In genomic region chr1:31789259-31790065, GRCh38 we compare ENCODE assay signal across 8 cellular contexts. TPM values are rescaled to one million over a fixed set of nuclear protein-coding genes. Genes with fewer than 3 reads are reported as not detected.
A peak's percentile ranks its signal among the peaks of the same experiment; 100 is the strongest.
DNase-seq lines count a peak whose midpoint lies in the region; ATAC-seq and TF ChIP-seq lines count a peak whose summit lies in the region.

No MANE protein-coding gene starts in this region.

- ATAC-seq in Right ventricle myocardium superior (ENCODE audit: poor library complexity) (peak; percentile 95), thoracic aorta (ENCODE audit: insufficient number of reproducible peaks, low FRiP score, low read depth) (peak; percentile 22)

- H2BK15ac ChIP-seq in H9 (ENCODE audit: low read depth, low read length), result no peak overlapping the region

- H3K4me1 Mint-ChIP-seq in H9, result peaks cover 8 to 18% of the 10 kb centered on the region in 2 experiments
- peaks cover 8% of the 10 kb centered on the region for H3K4me1 Mint-ChIP-seq in activated naive CD8-positive, alpha-beta T cell treated with anti-CD3 and anti-CD28 coated beads for 36 hours

- H2AFZ ChIP-seq in H9 (ENCODE audit: low read length), result no peak overlapping the region

- H3K4me3 ChIP-seq in ovary (peak overlapping the region; percentile 43), thoracic aorta (peak overlapping the region; percentile 90)

- no peak overlapping the region for H2BK5ac ChIP-seq in H9 (ENCODE audit: insufficient read length, low read length)

- H3K36me3 ChIP-seq in ovary, result no peaks in the 10 kb centered on the region
- no peaks in the 10 kb centered on the region for H3K36me3 ChIP-seq in thoracic aorta

- no peak overlapping the region for H2BK120ac ChIP-seq in H9 (ENCODE audit: low read depth, low read length, poor library complexity, severe bottlenecking)

- H4K8ac ChIP-seq in H9 (replicated peaks; ENCODE audit: insufficient read length, low read depth, low read length), result no peak overlapping the region

- no peak for TF ChIP-seq EP300 in ovary (IDR thresholded peaks at IDR 0.05)

- no peak overlapping the region for H2AK5ac ChIP-seq in H9 (ENCODE audit: insufficient read length, low read length)

- H3K4me1 ChIP-seq in H9 (ENCODE audit: insufficient read depth, low read length), result peaks cover 3% of the 10 kb centered on the region; the same call in 1 of the 2 replicates
- H3K4me1 ChIP-seq in ovary (ENCODE audit: insufficient read depth), result no peaks in the 10 kb centered on the region
- peaks cover 0 to 4% of the 10 kb centered on the region in 2 donors for H3K4me1 ChIP-seq in thoracic aorta (ENCODE audit: control insufficient read depth in 1 of 2, low read depth in 2 of 2)

- no peak overlapping the region for H3K56ac ChIP-seq in H9 (ENCODE audit: insufficient read length, low read depth, low read length)

- no peaks in the 10 kb centered on the region for H4K20me1 ChIP-seq in H9 (ENCODE audit: control insufficient read depth, insufficient read depth, insufficient read length)

- no peak overlapping the region for H4K91ac ChIP-seq in H9 (ENCODE audit: insufficient read length, low read depth, low read length)

- no peak overlapping the region for H3K14ac ChIP-seq in H9 (ENCODE audit: insufficient read depth, low read length)

- DNase-seq in DMS 273 (lab: John Stamatoyannopoulos, UW; ENCODE audit: unreplicated experiment) (peak; percentile 95), H9 (peak; percentile 96), NCI-H1048 (lab: John Stamatoyannopoulos, UW) (peak; percentile 93), SKM-1 treated with dmso at 0.1 percent for 144 hours (lab: John Stamatoyannopoulos, UW; ENCODE audit: unreplicated experiment) (peak; percentile 81), Right ventricle myocardium superior (peak; percentile 98), ovary (peak; percentile 93 to 98 (median 98)), thoracic aorta (ENCODE audit: low spot score) (peak; percentile 92)
- DNase-seq in activated naive CD8-positive, alpha-beta T cell treated with anti-CD3 and anti-CD28 coated beads for 36 hours, result peak; percentile 96

- no peak overlapping the region for H3K27ac ChIP-seq in H9 (ENCODE audit: insufficient read length, low read depth, low read length)
- H3K27ac ChIP-seq in ovary, result peak overlapping the region; percentile 11 to 70
- no peak overlapping the region for H3K27ac ChIP-seq in thoracic aorta

- H3K23me2 ChIP-seq in H9 (ENCODE audit: insufficient read length, low read depth, low read length, poor library complexity, severe bottlenecking), result peaks cover 6% of the 10 kb centered on the region

- no peak overlapping the region; a peak in 1 of 7 replicates for H3K27ac Mint-ChIP-seq in H9
- no peak overlapping the region for H3K27ac Mint-ChIP-seq in activated naive CD8-positive, alpha-beta T cell treated with anti-CD3 and anti-CD28 coated beads for 36 hours

- no peak overlapping the region for H3K18ac ChIP-seq in H9 (ENCODE audit: insufficient read length, low read depth, low read length)

- WGBS in H9 (ENCODE audit: extremely low coverage, insufficient read length, low lambda C conversion rate), result no CpG with 5 or more reads among the region's 26 CpGs
- WGBS in ovary, 3 donors, result 14 to 17% (median 14%) methylated on average over 25 to 26 of the region's 26 CpGs

- H3K4me2 ChIP-seq in H9 (ENCODE audit: insufficient read depth, insufficient read length, low read length), result peak overlapping the region; percentile 88

- H3K79me2 ChIP-seq in H9 (ENCODE audit: insufficient read depth, low read length), result no peaks in the 10 kb centered on the region

- no peak overlapping the region for H2BK20ac ChIP-seq in H9 (ENCODE audit: low read depth, low read length, poor library complexity, severe bottlenecking)

- H3K79me1 ChIP-seq in H9 (ENCODE audit: insufficient read depth, low read depth, low read length, poor library complexity, severe bottlenecking), result no peaks in the 10 kb centered on the region

- no peaks in the 10 kb centered on the region for H3K9me3 Mint-ChIP-seq in H9
- no peaks in the 10 kb centered on the region for H3K9me3 Mint-ChIP-seq in activated naive CD8-positive, alpha-beta T cell treated with anti-CD3 and anti-CD28 coated beads for 36 hours

- peak overlapping the region; percentile 81 to 92 for H3K4me3 Mint-ChIP-seq in H9
- H3K4me3 Mint-ChIP-seq in activated naive CD8-positive, alpha-beta T cell treated with anti-CD3 and anti-CD28 coated beads for 36 hours, result peak overlapping the region; percentile 83

- H3K27me3 Mint-ChIP-seq in H9 (ENCODE audit: low read depth), result no peaks in the 10 kb centered on the region; the same call in 1 of the 2 replicates
- H3K27me3 Mint-ChIP-seq in activated naive CD8-positive, alpha-beta T cell treated with anti-CD3 and anti-CD28 coated beads for 36 hours, result no peaks in the 10 kb centered on the region

- TF ChIP-seq CTCF in H9 (conservative IDR thresholded peaks at IDR 0.05) (peak; percentile 86), ovary (IDR thresholded peaks at IDR 0.05) (peak; percentile 79 to 96 (median 91)), thoracic aorta (IDR thresholded peaks at IDR 0.05) (peak; percentile 96)

- H3K4ac ChIP-seq in H9 (ENCODE audit: low read depth, low read length), result no peak overlapping the region

- H3T11ph ChIP-seq in H9 (ENCODE audit: low read length), result no peak overlapping the region

- no peaks in the 10 kb centered on the region for H3K36me3 Mint-ChIP-seq in H9 (ENCODE audit: insufficient read depth in 1 of 3, low read depth in 3 of 3)
- H3K36me3 Mint-ChIP-seq in activated naive CD8-positive, alpha-beta T cell treated with anti-CD3 and anti-CD28 coated beads for 36 hours, result no peaks in the 10 kb centered on the region

- H3K27me3 ChIP-seq in H9 (ENCODE audit: insufficient read depth, low read length), result no peaks in the 10 kb centered on the region
- H3K27me3 ChIP-seq in ovary, result no peaks in the 10 kb centered on the region
- no peaks in the 10 kb centered on the region for H3K27me3 ChIP-seq in thoracic aorta (replicated peaks; ENCODE audit: insufficient read depth)

- no peak overlapping the region for H3K23ac ChIP-seq in H9 (ENCODE audit: insufficient read length, low read depth, low read length)

- no peak overlapping the region for H2BK12ac ChIP-seq in H9 (ENCODE audit: insufficient read length, low read depth, low read length)

- H4K5ac ChIP-seq in H9 (ENCODE audit: insufficient read length, low read depth, low read length), result no peak overlapping the region

- no peak overlapping the region for H3K9ac ChIP-seq in H9 (ENCODE audit: extremely low read depth, insufficient read length, low read length)

- TF ChIP-seq POLR2A in ovary (IDR thresholded peaks at IDR 0.05), result peak; percentile 29

- H3K9me3 ChIP-seq in H9 (ENCODE audit: control insufficient read depth, low read depth, low read length) (no peaks in the 10 kb centered on the region), ovary (no peaks in the 10 kb centered on the region), thoracic aorta (no peaks in the 10 kb centered on the region)

- intact Hi-C loops in Right ventricle myocardium superior (cut with DNase I), result loop anchor here (2.0 to 10.0 kb wide), 2 partner anchors 125 to 225 kb away; no protein-coding TSS in a partner anchor
- intact Hi-C loops in ovary (cut with DNase I), result loop anchor here (2.0 to 10.0 kb wide), 6 partner anchors 72 to 227 kb away; no protein-coding TSS in a partner anchor

RNA-seq across cellular contexts. Expression of gene ADGRB2, which starts 25.3 kb away (rescaled TPM):
- total RNA-seq in H9 (2021), result 10.7 and 10.9 TPM in 2 replicates
- total RNA-seq in activated naive CD8-positive, alpha-beta T cell treated with anti-CD3 and anti-CD28 coated beads for 36 hours, result under 1 TPM; 0.08 to 0.18 TPM
- 14.7 TPM for total RNA-seq in Right ventricle myocardium superior
- 1 to 10 TPM in 6 of 7 donors, under 1 TPM in 1; 0.48 to 7.2 (median 1.6) TPM for total RNA-seq in ovary
- 1 to 10 TPM in 1 of 2 donors, under 1 TPM in 1; 0.30 to 2.6 TPM for polyA plus RNA-seq in ovary
- 1 to 10 TPM; 1.5 TPM for total RNA-seq in thoracic aorta

RNA-seq across cellular contexts. Expression of gene SPOCD1, which starts 26.4 kb away (rescaled TPM):
- total RNA-seq in H9 (2021), result 1.5 and 2.7 TPM in 2 replicates
- not detected for total RNA-seq in activated naive CD8-positive, alpha-beta T cell treated with anti-CD3 and anti-CD28 coated beads for 36 hours
- not detected for total RNA-seq in Right ventricle myocardium superior
- total RNA-seq in ovary, result 1 to 10 TPM in 2 of 7 donors, under 1 TPM in 4, not detected in 1; 0.15 to 1.7 (median 0.54) TPM
- under 1 TPM; 0.30 to 0.42 TPM for polyA plus RNA-seq in ovary
- 10 to 100 TPM in 1 of 2 donors, 1 to 10 TPM in 1; 6.6 to 10.6 TPM for total RNA-seq in thoracic aorta

Comparison
In these comparisons a context has a peak if more than half of its experiments do, and no peak if none do; other contexts are left out.
1. H3K27ac ChIP-seq: peak in ovary (2 of 2); none in H9 (single experiment) and thoracic aorta (0 of 2).
2. Peak in every context shown above with its lines, with median percentiles within 50 percentile points of each other: DNase-seq and CTCF ChIP-seq.